Comparison of ENCODE assay signal across 20 cellular contexts in genomic region chr11:17331669-17332068, GRCh38. TPM values are rescaled to one million over a fixed set of nuclear protein-coding genes. Genes with fewer than 3 reads are reported as not detected.
DNase-seq lines count a peak whose midpoint lies in the region; ATAC-seq, FAIRE-seq and TF ChIP-seq lines count a peak whose summit lies in the region.
"Had no signal": no experiment of that assay in that cellular context is flagged by ENCODE, and none has a peak within 500 bp of the region (broad histone marks: within the 10 kb centered on the region; RNA-seq: fewer than 3 reads in every experiment).

No MANE protein-coding gene starts in this region.

- H3K27ac ChIP-seq in CD8-positive, alpha-beta T cell (ENCODE audit: low read depth, low read length) = no peak overlapping the region
- H3K27ac ChIP-seq in Panc1 (ENCODE audit: low read length) = no peak overlapping the region
- peak overlapping the region; percentile 19 to 71 (median 50) for H3K27ac ChIP-seq in pancreas
- no peak overlapping the region for H3K27ac ChIP-seq in naive thymus-derived CD4-positive, alpha-beta T cell (ENCODE audit: low read depth, low read length)
- H3K27ac ChIP-seq: BLaER1, C4-2B had no signal

- H3K9me3 Mint-ChIP-seq in CD8-positive, alpha-beta T cell = no peaks in the 10 kb centered on the region
- H3K9me3 Mint-ChIP-seq in naive thymus-derived CD4-positive, alpha-beta T cell = no peaks in the 10 kb centered on the region
- H3K9me3 Mint-ChIP-seq: CD4-positive, alpha-beta T cell; GM23338; H9 had no signal

- peaks cover 67% of the 10 kb centered on the region for H3K36me3 Mint-ChIP-seq in CD8-positive, alpha-beta T cell
- peaks cover 21 to 53% (median 28%) of the 10 kb centered on the region in 5 donors for H3K36me3 Mint-ChIP-seq in naive thymus-derived CD4-positive, alpha-beta T cell

- H3K9me3 ChIP-seq in CD8-positive, alpha-beta T cell (ENCODE audit: low read length) = no peaks in the 10 kb centered on the region
- H3K9me3 ChIP-seq in Panc1 (ENCODE audit: control insufficient read depth, insufficient read depth, low read depth, low read length) (no peaks in the 10 kb centered on the region), pancreas (no peaks in the 10 kb centered on the region)
- no peaks in the 10 kb centered on the region for H3K9me3 ChIP-seq in naive thymus-derived CD4-positive, alpha-beta T cell (ENCODE audit: control insufficient read depth in 2 of 3, low read length in 3 of 3)
- H3K9me3 ChIP-seq: BLaER1 had no signal

- TF ChIP-seq CTCF in CD8-positive, alpha-beta T cell (IDR thresholded peaks at IDR 0.05) = no peak
- TF ChIP-seq CTCF in Panc1 (IDR thresholded peaks at IDR 0.05) (no peak), pancreas (IDR thresholded peaks at IDR 0.05) (no peak)

- CTCF ChIA-PET in CD8-positive, alpha-beta T cell (lab: Charles Lee) = interaction anchor here (0.9 to 1.1 kb wide), 2 partner anchors 19 to 58 kb away, joined by 3 read pairs; no protein-coding TSS in a partner anchor
- CTCF ChIA-PET in Panc1 (lab: Charles Lee) = interaction anchor here (0.6 kb wide), 1 partner anchor 104 kb away, joined by 16 read pairs; no protein-coding TSS in a partner anchor
- CTCF ChIA-PET in naive thymus-derived CD4-positive, alpha-beta T cell (lab: Charles Lee) = no interaction called here

- H3K27ac Mint-ChIP-seq in CD8-positive, alpha-beta T cell = peak overlapping the region; percentile 1
- H3K27ac Mint-ChIP-seq in naive thymus-derived CD4-positive, alpha-beta T cell = peak overlapping the region in 4 of 9 donors; percentile 23 to 68 (median 46)
- H3K27ac Mint-ChIP-seq: B cell, GM23338, H9 had no signal

- TSS peak; percentile 48 for BruUV-seq in Panc1 (replicated peaks; lab: Mats Ljungman, UMichigan)

- 21 to 24% methylated on average over 2 of the region's 2 CpGs for WGBS in pancreas, 2 donors

- peaks cover 18% of the 10 kb centered on the region for H3K4me1 ChIP-seq in CD8-positive, alpha-beta T cell (ENCODE audit: insufficient read depth, low read length)
- no peaks in the 10 kb centered on the region for H3K4me1 ChIP-seq in Panc1 (ENCODE audit: control insufficient read depth, insufficient read depth, low read length)
- H3K4me1 ChIP-seq in pancreas = peaks cover 0 to 8% (median 4%) of the 10 kb centered on the region in 3 donors
- peaks cover 14% of the 10 kb centered on the region in 2 donors for H3K4me1 ChIP-seq in naive thymus-derived CD4-positive, alpha-beta T cell (ENCODE audit: control insufficient read depth in 2 of 2, insufficient read depth in 2 of 2, low read length in 2 of 2)
- H3K4me1 ChIP-seq: BLaER1 had no signal

- DNase-seq in CD8-positive, alpha-beta T cell = no peak
- DNase-seq in Panc1 (ENCODE audit: low read depth, low spot score) (no peak), pancreas (no peak), CD1c-positive myeloid dendritic cell (ENCODE audit: extremely low spot score) (no peak)
- no peak for DNase-seq in naive thymus-derived CD4-positive, alpha-beta T cell
- DNase-seq: 8988T; Calu3; CD4-positive, alpha-beta T cell; COR-L47; DMS53; DND-41; H9 had no signal

- no peak overlapping the region for H3K4me3 ChIP-seq in CD8-positive, alpha-beta T cell (ENCODE audit: low read depth, low read length)
- H3K4me3 ChIP-seq in Panc1 (ENCODE audit: low read depth in 2 of 2, low read length in 2 of 2) (no peak overlapping the region), pancreas (no peak overlapping the region)
- H3K4me3 ChIP-seq in naive thymus-derived CD4-positive, alpha-beta T cell (ENCODE audit: low read length) = no peak overlapping the region
- H3K4me3 ChIP-seq: BLaER1, GM23338 had no signal

- in situ Hi-C loops in Panc1 (cut with HindIII; ENCODE audit: low pct_unique_long_range_greater_than_20kb, low sequenced_read_pairs) = no loop called here

- H3K4me3 Mint-ChIP-seq in CD8-positive, alpha-beta T cell = no peak overlapping the region
- H3K4me3 Mint-ChIP-seq in naive thymus-derived CD4-positive, alpha-beta T cell = no peak overlapping the region
- H3K4me3 Mint-ChIP-seq: B cell; CD4-positive, alpha-beta T cell; GM23338; H9 had no signal

- intact Hi-C loops in CD8-positive, alpha-beta T cell (cut with DNase I, micrococcal nuclease) = no loop called here
- intact Hi-C loops in Panc1 (cut with micrococcal nuclease; ENCODE audit: unreplicated experiment) = no loop called here
- intact Hi-C loops in pancreas (cut with DNase I) = no loop called here
- intact Hi-C loops in naive thymus-derived CD4-positive, alpha-beta T cell (cut with micrococcal nuclease) = loop anchor here in 1 of 2 donors (2.0 to 5.0 kb wide), 2 partner anchors 13 to 99 kb away; no protein-coding TSS in a partner anchor

- FAIRE-seq in islet of Langerhans (lab: Jason Lieb, UNC) (peak; percentile 30), pancreas (lab: Jason Lieb, UNC) (no peak)
- FAIRE-seq: GM12892 had no signal

- H3K27me3 ChIP-seq in CD8-positive, alpha-beta T cell (ENCODE audit: insufficient read depth, low read length) = no peaks in the 10 kb centered on the region
- H3K27me3 ChIP-seq in Panc1 (ENCODE audit: control insufficient read depth, insufficient read depth, low read length) = no peaks in the 10 kb centered on the region
- H3K27me3 ChIP-seq in pancreas = no peaks in the 10 kb centered on the region
- no peaks in the 10 kb centered on the region for H3K27me3 ChIP-seq in naive thymus-derived CD4-positive, alpha-beta T cell (ENCODE audit: control insufficient read depth in 2 of 2, insufficient read depth in 2 of 2, low read length in 2 of 2)
- H3K27me3 ChIP-seq: BLaER1 had no signal

- POLR2A ChIA-PET in CD8-positive, alpha-beta T cell (lab: Charles Lee) = no interaction called here
- POLR2A ChIA-PET in Panc1 (lab: Charles Lee) = no interaction called here
- POLR2A ChIA-PET in naive thymus-derived CD4-positive, alpha-beta T cell (lab: Charles Lee) = interaction anchor here (1.3 kb wide), 1 partner anchor 56 kb away, joined by 4 read pairs; the partner anchor contains the start of gene NUCB2

- no peaks in the 10 kb centered on the region for H3K27me3 Mint-ChIP-seq in CD8-positive, alpha-beta T cell (ENCODE audit: low read depth)
- no peaks in the 10 kb centered on the region for H3K27me3 Mint-ChIP-seq in naive thymus-derived CD4-positive, alpha-beta T cell
- H3K27me3 Mint-ChIP-seq: B cell; CD4-positive, alpha-beta T cell had no signal

- ATAC-seq in CD8-positive, alpha-beta T cell = no peak
- ATAC-seq in Panc1 (no peak), pancreas (peak; percentile 53 to 72 (median 66)), GM19035 (IDR thresholded peaks at IDR 0.05; ENCODE audit: unreplicated experiment) (no peak)
- no peak for ATAC-seq in naive thymus-derived CD4-positive, alpha-beta T cell
- ATAC-seq: GM23338, HCT116 had no signal

- H3K4me1 Mint-ChIP-seq in CD8-positive, alpha-beta T cell (ENCODE audit: low read depth) = peaks cover 19% of the 10 kb centered on the region
- peaks cover under 1 to 28% (median 24%) of the 10 kb centered on the region in 7 donors for H3K4me1 Mint-ChIP-seq in naive thymus-derived CD4-positive, alpha-beta T cell
- H3K4me1 Mint-ChIP-seq: B cell had no signal

- H3K36me3 ChIP-seq in CD8-positive, alpha-beta T cell (ENCODE audit: insufficient read depth, low read length) = peaks cover 30% of the 10 kb centered on the region
- H3K36me3 ChIP-seq in Panc1 (ENCODE audit: control insufficient read depth, insufficient read depth, low read length) (peaks cover 4% of the 10 kb centered on the region; the same call in 1 of the 2 replicates), pancreas (peaks cover 0 to 15% (median 0%) of the 10 kb centered on the region in 3 donors)
- peaks cover 0 to 53% (median 0%) of the 10 kb centered on the region in 3 experiments for H3K36me3 ChIP-seq in naive thymus-derived CD4-positive, alpha-beta T cell (ENCODE audit: control insufficient read depth in 2 of 3, insufficient read depth in 3 of 3, low read length in 3 of 3)

RNA-seq across cellular contexts. Expression of gene NCR3LG1, which starts 19.9 kb away (rescaled TPM):
- total RNA-seq in CD8-positive, alpha-beta T cell = 10 to 100 TPM; 11.2 TPM
- total RNA-seq in Panc1 (2021; ENCODE audit: unreplicated experiment) = 8.6 TPM
- 1.1 TPM for polyA plus RNA-seq in Panc1 (2012; ENCODE audit: insufficient read length)
- total RNA-seq in pancreas = 1 to 10 TPM in 4 of 6 donors, under 1 TPM in 2; 0.83 to 1.6 (median 1.1) TPM
- under 1 TPM; 0.42 to 0.85 TPM for polyA plus RNA-seq in pancreas
- total RNA-seq in naive thymus-derived CD4-positive, alpha-beta T cell = 1 to 10 TPM in 4 of 5 experiments, under 1 TPM in 1; 0.70 to 2.9 (median 2.3) TPM
- polyA plus RNA-seq in naive thymus-derived CD4-positive, alpha-beta T cell = not detected

RNA-seq across cellular contexts. Expression of gene NUCB2, which starts 55.1 kb away (rescaled TPM):
- 100 to 1,000 TPM; 105 TPM for total RNA-seq in CD8-positive, alpha-beta T cell
- total RNA-seq in Panc1 (2021; ENCODE audit: unreplicated experiment) (62.2 TPM), pancreas (100 to 1,000 TPM; 125 to 255 (median 160) TPM)
- 27.6 TPM for polyA plus RNA-seq in Panc1 (2012; ENCODE audit: insufficient read length)
- 100 to 1,000 TPM; 108 to 183 TPM for polyA plus RNA-seq in pancreas
- total RNA-seq in naive thymus-derived CD4-positive, alpha-beta T cell = 100 to 1,000 TPM in 4 of 5 experiments, 10 to 100 TPM in 1; 72.0 to 171 (median 145) TPM
- polyA plus RNA-seq in naive thymus-derived CD4-positive, alpha-beta T cell = 100 to 1,000 TPM; 280 to 359 TPM

RNA-seq across cellular contexts. Expression of gene KCNJ11, which starts 56.8 kb away (rescaled TPM):
- total RNA-seq in CD8-positive, alpha-beta T cell = under 1 TPM; 0.73 to 0.83 TPM
- total RNA-seq in Panc1 (2021; ENCODE audit: unreplicated experiment) (0.67 TPM), pancreas (10 to 100 TPM in 4 of 6 donors, 1 to 10 TPM in 2; 5.0 to 12.4 (median 11.1) TPM)
- 1.1 TPM for polyA plus RNA-seq in Panc1 (2012; ENCODE audit: insufficient read length)
- polyA plus RNA-seq in pancreas = 10 to 100 TPM in 1 of 2 donors, 1 to 10 TPM in 1; 9.9 to 17.7 TPM
- total RNA-seq in naive thymus-derived CD4-positive, alpha-beta T cell = 1 to 10 TPM in 1 of 5 experiments, under 1 TPM in 2, not detected in 2; 0.24 to 1.4 (median 0.30) TPM
- polyA plus RNA-seq in naive thymus-derived CD4-positive, alpha-beta T cell = not detected

Comparison
In these comparisons a context has a peak if more than half of its experiments do, and no peak if none do; other contexts are left out.
1. ATAC-seq: peak in pancreas (4 of 4); none in CD8-positive, alpha-beta T cell (single experiment), Panc1 (single experiment), GM19035 (single experiment) and naive thymus-derived CD4-positive, alpha-beta T cell (single experiment).
2. H3K27ac ChIP-seq: peak in pancreas (4 of 4); none in CD8-positive, alpha-beta T cell (single experiment), Panc1 (single experiment) and naive thymus-derived CD4-positive, alpha-beta T cell (single experiment).